In the genomic region with DNA sequence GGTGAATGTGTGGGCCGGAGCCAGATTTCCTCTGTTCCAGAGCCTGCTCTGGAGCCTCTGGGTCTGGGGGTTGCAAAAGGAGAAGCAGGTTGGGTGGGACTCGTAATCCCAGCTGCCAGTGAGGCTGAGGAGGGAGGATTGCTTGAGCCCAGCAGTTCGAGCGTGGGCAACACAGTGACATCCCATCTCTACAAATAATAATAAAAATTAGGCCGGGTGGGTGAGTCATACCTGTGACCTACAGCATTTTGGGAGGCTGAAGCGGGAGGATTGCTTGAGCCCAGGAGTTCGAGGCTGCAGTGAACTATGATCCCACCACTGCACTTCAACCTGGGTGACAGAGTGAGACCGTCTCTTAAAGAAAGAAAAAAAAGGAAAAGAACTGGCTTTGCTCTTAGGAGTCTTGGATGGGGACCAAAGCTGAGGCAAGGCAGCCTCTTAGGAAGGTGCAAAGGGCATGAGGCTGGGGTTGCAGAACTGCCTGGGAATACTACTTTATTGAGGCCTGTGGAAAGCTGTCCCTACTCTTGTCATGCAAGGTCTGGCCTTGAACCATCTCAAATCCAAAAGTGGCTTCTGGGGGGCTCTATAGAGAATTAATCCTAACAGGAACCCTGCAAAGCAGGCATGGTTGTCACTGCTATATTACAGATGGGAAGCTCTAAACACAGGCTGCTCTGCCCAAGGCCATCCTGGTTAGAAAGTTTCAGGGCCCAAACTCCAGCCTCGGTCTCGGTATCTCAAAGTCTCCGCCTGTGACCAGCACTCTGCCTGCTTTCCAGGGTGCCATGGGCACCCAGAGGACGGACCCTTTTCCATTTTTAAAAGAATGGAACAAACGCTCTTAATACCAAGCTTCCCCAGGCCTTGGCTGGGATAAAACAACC, we compare ENCODE assay signal across 8 cellular contexts. TPM values are rescaled to one million over a fixed set of nuclear protein-coding genes. Genes with fewer than 3 reads are reported as not detected.
A peak's percentile ranks its signal among the peaks of the same experiment; 100 is the strongest.
DNase-seq lines count a peak whose midpoint lies in the region; FAIRE-seq and TF ChIP-seq lines count a peak whose summit lies in the region.

No MANE protein-coding gene starts in this region.

- H3K36me3 ChIP-seq in astrocyte (ENCODE audit: insufficient read depth, low read length) = no peaks in the 10 kb centered on the region

- peak overlapping the region; percentile 94 for H3K4me2 ChIP-seq in astrocyte (ENCODE audit: low read length)

- peaks cover 3% of the 10 kb centered on the region for H3K4me1 ChIP-seq in astrocyte (ENCODE audit: insufficient read depth, low read length)

- FAIRE-seq in astrocyte (lab: Jason Lieb, UNC) = no peak

- H3K4me1 Mint-ChIP-seq in activated T-cell treated with anti-CD3 and anti-CD28 coated beads, Interleukin-2, amount 50 U/mL, for 24 hours (ENCODE audit: low read depth) = peaks cover 48% of the 10 kb centered on the region
- H3K4me1 Mint-ChIP-seq in IgD-negative memory B cell (peaks cover 27 to 38% (median 29%) of the 10 kb centered on the region in 3 donors), astrocyte (ENCODE audit: low read depth, unreplicated experiment) (peaks cover 23% of the 10 kb centered on the region)

- no peak for TF ChIP-seq CTCF in astrocyte (IDR thresholded peaks at IDR 0.05; ENCODE audit: insufficient read depth, low read depth, low read length)

- no peaks in the 10 kb centered on the region for H3K27me3 ChIP-seq in astrocyte (ENCODE audit: insufficient read depth, low read length)

- H2AFZ ChIP-seq in astrocyte (ENCODE audit: low read depth, low read length) = peak overlapping the region; percentile 72

- H3K4me3 Mint-ChIP-seq in activated T-cell treated with anti-CD3 and anti-CD28 coated beads, Interleukin-2, amount 50 U/mL, for 24 hours = peak overlapping the region; percentile 95
- H3K4me3 Mint-ChIP-seq in IgD-negative memory B cell = peak overlapping the region; percentile 91 to 99 (median 96)
- peak overlapping the region; percentile 89 for H3K4me3 Mint-ChIP-seq in astrocyte (ENCODE audit: unreplicated experiment)

- peaks cover 34% of the 10 kb centered on the region for H3K36me3 Mint-ChIP-seq in activated T-cell treated with anti-CD3 and anti-CD28 coated beads, Interleukin-2, amount 50 U/mL, for 24 hours (ENCODE audit: low read depth)
- H3K36me3 Mint-ChIP-seq in IgD-negative memory B cell (no peaks in the 10 kb centered on the region), astrocyte (ENCODE audit: low read depth, unreplicated experiment) (peaks cover 1% of the 10 kb centered on the region)

- peak overlapping the region; percentile 75 for H3K27ac ChIP-seq in astrocyte (ENCODE audit: low read depth, low read length)
- H3K27ac ChIP-seq in temporal lobe (ENCODE audit: low read depth, low read length) = peak overlapping the region; percentile 76

- peaks cover 40% of the 10 kb centered on the region for H3K79me2 ChIP-seq in astrocyte (ENCODE audit: insufficient read depth, low read length)

- peak overlapping the region; percentile 84 for H3K4me3 ChIP-seq in astrocyte (ENCODE audit: insufficient read depth, low read depth, low read length)

- H3K9ac ChIP-seq in astrocyte (ENCODE audit: low read length) = peak overlapping the region; percentile 90

- no peaks in the 10 kb centered on the region for H3K9me3 ChIP-seq in astrocyte (ENCODE audit: insufficient read depth, low read depth, low read length)

- peaks cover 21% of the 10 kb centered on the region for H4K20me1 ChIP-seq in astrocyte (ENCODE audit: insufficient read depth, low read length)

- peak overlapping the region; percentile 99 for H3K27ac Mint-ChIP-seq in activated T-cell treated with anti-CD3 and anti-CD28 coated beads, Interleukin-2, amount 50 U/mL, for 24 hours
- peak overlapping the region; percentile 96 to 98 (median 97) for H3K27ac Mint-ChIP-seq in IgD-negative memory B cell
- peak overlapping the region; percentile 81 for H3K27ac Mint-ChIP-seq in astrocyte (ENCODE audit: unreplicated experiment)

- DNase-seq in activated T-cell treated with anti-CD3 and anti-CD28 coated beads, Interleukin-2, amount 50 U/mL, for 24 hours = no peak
- DNase-seq in activated T-cell treated with anti-CD3 and anti-CD28 coated beads, Interleukin-2, amount 50 U/mL, for 1 hour = no peak
- DNase-seq in astrocyte (ENCODE audit: low read depth) (no peak), kidney tubule cell (ENCODE audit: low spot score) (peak; percentile 34), NCI-H510A treated with DMSO at 0.1 percent for 48 hours (lab: John Stamatoyannopoulos, UW) (no peak), kidney glomerular epithelial cell (lab: John Stamatoyannopoulos, UW) (no peak)

- no peaks in the 10 kb centered on the region for H3K9me3 Mint-ChIP-seq in activated T-cell treated with anti-CD3 and anti-CD28 coated beads, Interleukin-2, amount 50 U/mL, for 24 hours
- no peaks in the 10 kb centered on the region for H3K9me3 Mint-ChIP-seq in IgD-negative memory B cell
- no peaks in the 10 kb centered on the region for H3K9me3 Mint-ChIP-seq in astrocyte (ENCODE audit: unreplicated experiment)

- H3K27me3 Mint-ChIP-seq in activated T-cell treated with anti-CD3 and anti-CD28 coated beads, Interleukin-2, amount 50 U/mL, for 24 hours = no peaks in the 10 kb centered on the region
- peaks cover 4% of the 10 kb centered on the region for H3K27me3 Mint-ChIP-seq in IgD-negative memory B cell
- peaks cover 2% of the 10 kb centered on the region for H3K27me3 Mint-ChIP-seq in astrocyte (ENCODE audit: low read depth, unreplicated experiment)

RNA-seq across cellular contexts. Expression of gene C19orf12, which starts 0.9 kb away (rescaled TPM):
- polyA plus RNA-seq in IgD-negative memory B cell = 17.6 TPM
- total RNA-seq in astrocyte (38.7 and 40.9 TPM in 2 replicates), temporal lobe (35.9 TPM)

RNA-seq across cellular contexts. Expression of gene PLEKHF1, which starts 50.7 kb away (rescaled TPM):
- 10.2 TPM for polyA plus RNA-seq in IgD-negative memory B cell
- 10.8 and 13.1 TPM in 2 replicates for total RNA-seq in astrocyte
- total RNA-seq in temporal lobe = 0.49 TPM
